1 cellular context compared by ENCODE assay signal in the genomic region with DNA sequence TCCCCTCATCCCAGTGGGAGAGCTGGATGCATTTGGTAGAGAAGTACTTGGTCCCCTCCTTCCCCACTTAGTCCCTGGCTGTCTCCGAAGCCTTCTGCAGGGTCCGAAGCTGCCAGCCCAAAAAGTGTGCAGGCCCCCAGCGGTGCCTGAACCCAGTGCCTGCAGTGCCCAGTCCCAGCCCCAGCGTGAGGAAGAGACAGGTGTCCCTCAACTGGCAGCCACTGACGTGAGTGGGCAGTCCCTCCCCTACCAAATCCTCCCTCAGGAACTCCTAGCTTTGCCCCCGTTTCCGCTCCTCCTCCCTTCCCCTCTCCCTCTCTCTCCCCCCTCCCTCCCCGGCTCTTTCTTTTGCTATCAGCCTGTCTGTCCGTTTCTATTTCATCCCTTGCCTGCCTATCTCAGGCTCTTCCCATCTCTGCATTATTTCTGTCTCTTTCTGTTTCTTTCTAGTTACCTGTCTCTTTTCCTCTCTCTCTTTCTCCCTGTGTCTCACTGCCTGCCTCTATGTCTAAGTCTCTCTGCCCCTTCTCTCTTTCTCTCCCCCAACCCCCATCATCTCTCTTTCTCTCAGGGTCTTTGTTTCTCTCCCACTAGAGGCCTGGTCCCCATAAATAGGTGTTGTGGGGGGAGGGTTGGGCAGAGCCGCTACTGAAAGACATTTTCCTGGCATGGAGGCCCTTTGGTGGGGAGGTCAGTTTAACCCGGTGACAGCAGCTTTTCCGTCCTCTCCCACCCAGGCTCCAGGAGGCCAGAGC.
TF ChIP-seq lines count a peak whose summit lies in the region.

No MANE protein-coding gene starts in this region.

TF ChIP-seq in SK-N-SH treated with all-trans-retinoic acid at 6 μM for 48 hours, 23 proteins besides CTCF, POLR2A, EP300 and RAD21 (continued from another document):
- TF ChIP-seq, protein P1, sequence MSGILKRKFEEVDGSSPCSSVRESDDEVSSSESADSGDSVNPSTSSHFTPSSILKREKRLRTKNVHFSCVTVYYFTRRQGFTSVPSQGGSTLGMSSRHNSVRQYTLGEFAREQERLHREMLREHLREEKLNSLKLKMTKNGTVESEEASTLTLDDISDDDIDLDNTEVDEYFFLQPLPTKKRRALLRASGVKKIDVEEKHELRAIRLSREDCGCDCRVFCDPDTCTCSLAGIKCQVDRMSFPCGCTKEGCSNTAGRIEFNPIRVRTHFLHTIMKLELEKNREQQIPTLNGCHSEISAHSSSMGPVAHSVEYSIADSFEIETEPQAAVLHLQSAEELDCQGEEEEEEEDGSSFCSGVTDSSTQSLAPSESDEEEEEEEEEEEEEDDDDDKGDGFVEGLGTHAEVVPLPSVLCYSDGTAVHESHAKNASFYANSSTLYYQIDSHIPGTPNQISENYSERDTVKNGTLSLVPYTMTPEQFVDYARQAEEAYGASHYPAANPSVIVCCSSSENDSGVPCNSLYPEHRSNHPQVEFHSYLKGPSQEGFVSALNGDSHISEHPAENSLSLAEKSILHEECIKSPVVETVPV (CRISPR knock-in tag; IDR thresholded peaks at IDR 0.05) = no peak
- no peak for TF ChIP-seq GLIS3 (CRISPR knock-in tag; IDR thresholded peaks at IDR 0.05)
- no peak for TF ChIP-seq CSDC2 (CRISPR knock-in tag; IDR thresholded peaks at IDR 0.05)
- no peak for TF ChIP-seq OSR1 (CRISPR knock-in tag; IDR thresholded peaks at IDR 0.05)
- no peak for TF ChIP-seq PATZ1 (CRISPR knock-in tag; IDR thresholded peaks at IDR 0.05; ENCODE audit: borderline replicate concordance)
- TF ChIP-seq ARNTL (CRISPR knock-in tag; IDR thresholded peaks at IDR 0.05; ENCODE audit: borderline replicate concordance, low read depth) = no peak
- TF ChIP-seq ZFP3 (CRISPR knock-in tag; IDR thresholded peaks at IDR 0.05) = no peak
- TF ChIP-seq PPARA (CRISPR knock-in tag; IDR thresholded peaks at IDR 0.05; ENCODE audit: borderline replicate concordance) = no peak
- TF ChIP-seq ISL1 (CRISPR knock-in tag; IDR thresholded peaks at IDR 0.05) = no peak
- TF ChIP-seq CREB5 (CRISPR knock-in tag; IDR thresholded peaks at IDR 0.05; ENCODE audit: low read depth) = no peak
- no peak for TF ChIP-seq ESRRG (CRISPR knock-in tag; IDR thresholded peaks at IDR 0.05)
- no peak for TF ChIP-seq ZC3H10 (CRISPR knock-in tag; IDR thresholded peaks at IDR 0.05)
- no peak for TF ChIP-seq ZNF8 (CRISPR knock-in tag; IDR thresholded peaks at IDR 0.05)
TF ChIP-seq in SK-N-SH treated with all-trans-retinoic acid at 6 μM for 48 hours: peak in this region for 0.
